ENCODE assay signal across 27 cellular contexts in the genomic region with DNA sequence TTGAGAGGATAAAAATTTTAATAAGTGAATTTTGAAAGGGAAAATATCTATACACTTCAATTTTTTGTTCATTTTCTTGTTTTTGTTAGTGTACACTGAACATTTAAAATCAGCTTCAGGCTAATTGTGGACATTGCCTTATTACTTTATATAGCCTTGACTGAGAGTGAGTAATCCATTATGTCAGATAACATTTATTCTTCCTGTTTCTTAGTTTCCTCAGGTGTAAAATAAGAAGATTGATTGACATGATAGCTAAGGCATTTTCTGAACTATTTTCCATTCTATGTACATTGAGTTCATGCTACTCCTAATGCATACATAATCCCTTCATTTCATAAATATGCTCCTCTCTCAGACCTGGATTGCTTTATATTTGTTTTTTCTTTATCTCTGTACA.
"Had no signal": no experiment of that assay in that cellular context is flagged by ENCODE, and none has a peak within 500 bp of the region (broad histone marks: within the 10 kb centered on the region; RNA-seq: fewer than 3 reads in every experiment).

No MANE protein-coding gene starts in this region.

- FAIRE-seq: bronchial epithelial cell had no signal

- H3K27me3 ChIP-seq: ascending aorta, body of pancreas, MG63 had no signal

- H3K27ac ChIP-seq: ascending aorta, body of pancreas, coronary artery, SK-N-MC, WERI-Rb-1 had no signal

- H3K4me1 ChIP-seq: ascending aorta had no signal

- ATAC-seq: activated CD4-positive, alpha-beta T cell treated with anti-CD3 and anti-CD28 coated beads for 36 hours; activated CD8-positive, alpha-beta T cell treated with anti-CD3 and anti-CD28 coated beads for 36 hours; activated naive CD4-positive, alpha-beta T cell treated with anti-CD3 and anti-CD28 coated beads, Interleukin-2, amount 50 U/mL, for 72 hours; activated naive CD8-positive, alpha-beta T cell treated with anti-CD3 and anti-CD28 coated beads, Interleukin-2, amount 50 U/mL, for 24 hours; body of pancreas; Panc1; Right ventricle myocardium inferior had no signal

- H3K36me3 ChIP-seq: ascending aorta, MG63, WERI-Rb-1 had no signal

- DNase-seq: activated CD4-positive, alpha-beta T cell treated with anti-CD3 and anti-CD28 coated beads for 36 hours; activated CD8-positive, alpha-beta memory T cell treated with anti-CD3 and anti-CD28 coated beads, Interleukin-2, amount 50 U/mL, for 48 hours; activated CD8-positive, alpha-beta T cell treated with anti-CD3 and anti-CD28 coated beads for 36 hours; activated effector memory CD4-positive, alpha-beta T cell treated with anti-CD3 and anti-CD28 coated beads, Interleukin-2, amount 50 U/mL, for 16 hours; activated naive CD4-positive, alpha-beta T cell treated with Interleukin-2 at 50 U/mL for 16 hours; activated naive CD8-positive, alpha-beta T cell treated with anti-CD3 and anti-CD28 coated beads, Interleukin-2, amount 50 U/mL, for 24 hours; activated T-cell treated with anti-CD3 and anti-CD28 coated beads, Interleukin-2, amount 50 U/mL, for 24 hours; amniotic stem cell; body of pancreas; central memory CD4-positive, alpha-beta T cell; MG63; NCI-H1105 treated with DMSO at 0.1 percent for 48 hours; NCI-H1436 treated with DMSO at 0.1 percent for 48 hours; NCI-H187; NCI-H2081; NCI-H510A treated with DMSO at 0.1 percent for 48 hours; NCI-H69; RPMI8226; T-helper 1 cell; WERI-Rb-1 had no signal

- H3K9me3 ChIP-seq: ascending aorta, body of pancreas, MG63 had no signal

- H3K4me3 ChIP-seq: ascending aorta, body of pancreas, coronary artery, MG63, SK-N-MC had no signal
